ENCODE assay signal across 13 cellular contexts in genomic region chr6:45595010-45595851, GRCh38.
DNase-seq lines count a peak whose midpoint lies in the region; ATAC-seq lines count a peak whose summit lies in the region.
"Had no signal": no experiment of that assay in that cellular context is flagged by ENCODE, and none has a peak within 500 bp of the region (broad histone marks: within the 10 kb centered on the region; RNA-seq: fewer than 3 reads in every experiment).

No MANE protein-coding gene starts in this region.

- H3K9me3 Mint-ChIP-seq in T-helper 2 cell treated with Interferon-gamma antibody and Interleukin-4, amounts not matched to agents 5 μg/mL and 100 μg/mL, for 36 hours, result peaks cover 31% of the 10 kb centered on the region

- H3K36me3 Mint-ChIP-seq in T-helper 2 cell treated with Interferon-gamma antibody and Interleukin-4, amounts not matched to agents 5 μg/mL and 100 μg/mL, for 36 hours (ENCODE audit: low read depth), result peaks cover 33% of the 10 kb centered on the region
- H3K36me3 Mint-ChIP-seq: mesothelial cell of epicardium had no signal

- DNase-seq in Right ventricle myocardium inferior (ENCODE audit: missing footprints), result no peak
- DNase-seq in cardiac septum (ENCODE audit: low spot score), result no peak
- no peak for DNase-seq in T-helper 2 cell treated with Interferon-gamma antibody and Interleukin-4, amounts not matched to agents 5 μg/mL and 100 μg/mL, for 36 hours (ENCODE audit: low spot score)
- DNase-seq in left ventricle myocardium superior, result no peak
- DNase-seq in NCI-H2196 (lab: John Stamatoyannopoulos, UW; ENCODE audit: unreplicated experiment), result no peak
- DNase-seq: COR-L47, GOT3, NCI-H1694, stomach had no signal

- peaks cover 70% of the 10 kb centered on the region for H3K4me1 Mint-ChIP-seq in T-helper 2 cell treated with Interferon-gamma antibody and Interleukin-4, amounts not matched to agents 5 μg/mL and 100 μg/mL, for 36 hours (ENCODE audit: low read depth)

- H3K27me3 Mint-ChIP-seq in T-helper 2 cell treated with Interferon-gamma antibody and Interleukin-4, amounts not matched to agents 5 μg/mL and 100 μg/mL, for 36 hours (ENCODE audit: low read depth), result no peaks in the 10 kb centered on the region

- peak overlapping the region; percentile 79 for H3K27ac Mint-ChIP-seq in T-helper 2 cell treated with Interferon-gamma antibody and Interleukin-4, amounts not matched to agents 5 μg/mL and 100 μg/mL, for 36 hours
- H3K27ac Mint-ChIP-seq: mesothelial cell of epicardium had no signal

- ATAC-seq in Right ventricle myocardium inferior (peak; percentile 57), left ventricle myocardium superior (peak; percentile 93), HG03469 (IDR thresholded peaks at IDR 0.05; ENCODE audit: unreplicated experiment) (no peak), GM21825 (IDR thresholded peaks at IDR 0.05; ENCODE audit: unreplicated experiment) (no peak)
- ATAC-seq: HepG2 had no signal

- intact Hi-C loops in Right ventricle myocardium inferior (cut with DNase I), result no loop called here
- intact Hi-C loops in cardiac septum (cut with DNase I), result loop anchor here (2.0 kb wide), 1 partner anchor 52 kb away; no protein-coding TSS in a partner anchor
- intact Hi-C loops in left ventricle myocardium superior (cut with micrococcal nuclease), result no loop called here

- H3K4me3 Mint-ChIP-seq in T-helper 2 cell treated with Interferon-gamma antibody and Interleukin-4, amounts not matched to agents 5 μg/mL and 100 μg/mL, for 36 hours, result peak overlapping the region; percentile 68
- H3K4me3 Mint-ChIP-seq: mesothelial cell of epicardium had no signal

Comparison
In these comparisons a context has a peak if more than half of its experiments do, and no peak if none do; other contexts are left out.
1. ATAC-seq: peak in Right ventricle myocardium inferior (single experiment) and left ventricle myocardium superior (single experiment); none in HG03469 (single experiment) and GM21825 (single experiment).